ENCODE assay signal across 18 cellular contexts in genomic region chr6:99232003-99232402, GRCh38.
"Had no signal": no experiment of that assay in that cellular context is flagged by ENCODE, and none has a peak within 500 bp of the region (broad histone marks: within the 10 kb centered on the region; RNA-seq: fewer than 3 reads in every experiment).

No MANE protein-coding gene starts in this region.

- H3K4me1 Mint-ChIP-seq: naive thymus-derived CD8-positive, alpha-beta T cell had no signal

- DNase-seq: effector memory CD4-positive, alpha-beta T cell; esophagus squamous epithelium; foreskin melanocyte; head of caudate nucleus; left colon; naive thymus-derived CD8-positive, alpha-beta T cell; ovary; right cardiac atrium; stimulated activated CD4-positive, alpha-beta T cell treated with anti-CD3 and anti-CD28 coated beads, Interleukin-2, amount 100 ng/mL, for 48 hours; stimulated activated naive CD8-positive, alpha-beta T cell treated with anti-CD3 and anti-CD28 coated beads, Interleukin-15, Interleukin-2, amounts not matched to agents 100 U/mL and 50 U/mL, for 24 hours; thyroid gland had no signal

- H3K4me1 ChIP-seq: esophagus squamous epithelium, suprapubic skin had no signal

- H3K9me3 Mint-ChIP-seq: type B pancreatic cell had no signal

- H3K27me3 ChIP-seq: ovary, thyroid gland had no signal

- FAIRE-seq: endometrium, urothelium cell line had no signal

- H2AFZ ChIP-seq: hepatocyte had no signal

- H3K4me3 ChIP-seq: esophagus squamous epithelium, hepatocyte, ovary, smooth muscle cell, suprapubic skin, thyroid gland had no signal

- H3K27ac Mint-ChIP-seq: naive thymus-derived CD8-positive, alpha-beta T cell; type B pancreatic cell had no signal

- H3K79me2 ChIP-seq: hepatocyte had no signal

- H3K9me3 ChIP-seq: esophagus squamous epithelium, ovary, suprapubic skin, thyroid gland had no signal

- H3K27ac ChIP-seq: epithelial cell of prostate, esophagus squamous epithelium, hepatocyte, ovary, suprapubic skin, thyroid gland had no signal

- H3K36me3 ChIP-seq: esophagus squamous epithelium, ovary, suprapubic skin, thyroid gland had no signal

- H3K36me3 Mint-ChIP-seq: naive thymus-derived CD8-positive, alpha-beta T cell; type B pancreatic cell had no signal

- H3K4me2 ChIP-seq: hepatocyte, smooth muscle cell had no signal

- H3K4me3 Mint-ChIP-seq: naive thymus-derived CD8-positive, alpha-beta T cell; type B pancreatic cell had no signal

- ATAC-seq: left colon; naive thymus-derived CD8-positive, alpha-beta T cell; right cardiac atrium; stimulated activated naive CD8-positive, alpha-beta T cell treated with anti-CD3 and anti-CD28 coated beads, Interleukin-15, Interleukin-2, amounts not matched to agents 100 U/mL and 50 U/mL, for 24 hours had no signal
